Comparison of ENCODE assay signal across 10 cellular contexts in the genomic region with DNA sequence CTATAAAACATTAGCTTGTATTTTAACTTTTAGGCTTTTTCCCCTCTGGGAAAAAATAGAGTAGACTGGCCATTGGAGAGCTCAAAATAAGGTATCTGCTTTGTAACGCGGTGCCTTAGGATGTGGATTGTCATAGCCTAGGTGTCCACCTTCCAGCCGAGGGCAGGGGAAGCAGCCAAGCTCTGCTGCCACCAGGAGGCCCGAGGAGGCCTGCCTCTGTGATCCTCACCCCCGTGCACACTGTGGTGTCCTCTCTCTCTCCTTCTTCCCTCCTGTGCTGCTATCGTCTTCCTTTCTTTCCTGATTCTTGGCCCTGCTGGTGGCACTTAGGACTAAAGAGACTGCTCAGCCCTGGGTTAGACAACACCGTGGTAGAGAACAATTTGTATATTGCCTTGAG. TPM values are rescaled to one million over a fixed set of nuclear protein-coding genes. Genes with fewer than 3 reads are reported as not detected.
DNase-seq lines count a peak whose midpoint lies in the region; ATAC-seq, FAIRE-seq and TF ChIP-seq lines count a peak whose summit lies in the region.
"Had no signal": no experiment of that assay in that cellular context is flagged by ENCODE, and none has a peak within 500 bp of the region (broad histone marks: within the 10 kb centered on the region; RNA-seq: fewer than 3 reads in every experiment).

No MANE protein-coding gene starts in this region.

- H3K79me2 ChIP-seq in astrocyte (ENCODE audit: insufficient read depth, low read length) = peaks cover 97% of the 10 kb centered on the region

- ATAC-seq in activated T-cell treated with anti-CD3 and anti-CD28 coated beads, Interleukin-2, amount 50 U/mL, for 72 hours (replicated peaks in 1 of 2) = no peak
- peak; percentile 23 to 32 for ATAC-seq in left cardiac atrium

- no peak overlapping the region for H2AFZ ChIP-seq in astrocyte (ENCODE audit: low read depth, low read length)

- H3K9ac ChIP-seq in astrocyte (ENCODE audit: low read length) = no peak overlapping the region

- 72 to 82% methylated on average over 7 of the region's 7 CpGs for WGBS in sigmoid colon, 2 donors

- TF ChIP-seq POLR2A in sigmoid colon (IDR thresholded peaks at IDR 0.05) = no peak

- H3K9me3 ChIP-seq in astrocyte (ENCODE audit: insufficient read depth, low read depth, low read length) (no peaks in the 10 kb centered on the region), sigmoid colon (no peaks in the 10 kb centered on the region)
- H3K9me3 ChIP-seq: ascending aorta had no signal

- H3K27ac ChIP-seq in astrocyte (ENCODE audit: low read depth, low read length) = no peak overlapping the region
- H3K27ac ChIP-seq in sigmoid colon = no peak overlapping the region
- H3K27ac ChIP-seq: ascending aorta had no signal

- H3K27me3 ChIP-seq in astrocyte (ENCODE audit: insufficient read depth, low read length) (no peaks in the 10 kb centered on the region), sigmoid colon (no peaks in the 10 kb centered on the region)
- H3K27me3 ChIP-seq: ascending aorta had no signal

- no peak for DNase-seq in activated T-cell treated with anti-CD3 and anti-CD28 coated beads, Interleukin-2, amount 50 U/mL, for 72 hours
- DNase-seq in activated T-cell treated with anti-CD3 and anti-CD28 coated beads for 4 hours (no peak), astrocyte (ENCODE audit: low read depth) (no peak), left cardiac atrium (no peak), sigmoid colon (peak; percentile 59), H4 (ENCODE audit: low spot score) (no peak), HPDE6-E6E7 (ENCODE audit: extremely low spot score) (no peak), DMS79 treated with DMSO at 0.1 percent for 48 hours (lab: John Stamatoyannopoulos, UW) (no peak)
- DNase-seq: stimulated activated CD8-positive, alpha-beta memory T cell treated with anti-CD3 and anti-CD28 coated beads, Interleukin-4, amount 100 ng/mL, for 48 hours had no signal

- H3K27ac Mint-ChIP-seq in activated T-cell treated with anti-CD3 and anti-CD28 coated beads, Interleukin-2, amount 50 U/mL, for 72 hours = peak overlapping the region; percentile 25
- H3K27ac Mint-ChIP-seq in astrocyte (ENCODE audit: unreplicated experiment) = peak overlapping the region; percentile 19

- peaks cover 45% of the 10 kb centered on the region for H3K4me1 ChIP-seq in astrocyte (ENCODE audit: insufficient read depth, low read length)
- peaks cover 0 to 96% (median 90%) of the 10 kb centered on the region in 4 donors for H3K4me1 ChIP-seq in sigmoid colon

- H4K20me1 ChIP-seq in astrocyte (ENCODE audit: insufficient read depth, low read length) = peaks cover 100% of the 10 kb centered on the region

- intact Hi-C loops in left cardiac atrium (cut with DNase I) = loop anchor here in 1 of 2 donors (10.0 kb wide), 1 partner anchor 101 kb away; no protein-coding TSS in a partner anchor
- intact Hi-C loops in sigmoid colon (cut with DNase I) = no loop called here

- H3K4me3 Mint-ChIP-seq in activated T-cell treated with anti-CD3 and anti-CD28 coated beads, Interleukin-2, amount 50 U/mL, for 72 hours = peak overlapping the region in 1 of 2 donors; percentile 2
- H3K4me3 Mint-ChIP-seq in astrocyte (ENCODE audit: unreplicated experiment) = no peak overlapping the region

- H3K4me1 Mint-ChIP-seq in activated T-cell treated with anti-CD3 and anti-CD28 coated beads, Interleukin-2, amount 50 U/mL, for 72 hours (ENCODE audit: low read depth) = peaks cover 92% of the 10 kb centered on the region
- peaks cover 65% of the 10 kb centered on the region for H3K4me1 Mint-ChIP-seq in astrocyte (ENCODE audit: low read depth, unreplicated experiment)

- H3K4me2 ChIP-seq in astrocyte (ENCODE audit: low read length) = no peak overlapping the region

- H3K4me3 ChIP-seq in astrocyte (ENCODE audit: insufficient read depth, low read depth, low read length) (no peak overlapping the region), sigmoid colon (no peak overlapping the region)
- H3K4me3 ChIP-seq: ascending aorta had no signal

- no peak for FAIRE-seq in astrocyte (lab: Jason Lieb, UNC)

- no peaks in the 10 kb centered on the region for H3K27me3 Mint-ChIP-seq in activated T-cell treated with anti-CD3 and anti-CD28 coated beads, Interleukin-2, amount 50 U/mL, for 72 hours (ENCODE audit: low read depth)
- no peaks in the 10 kb centered on the region for H3K27me3 Mint-ChIP-seq in astrocyte (ENCODE audit: low read depth, unreplicated experiment)

- TF ChIP-seq CTCF in astrocyte (IDR thresholded peaks at IDR 0.05; ENCODE audit: insufficient read depth, low read depth, low read length) = no peak
- no peak for TF ChIP-seq CTCF in sigmoid colon (IDR thresholded peaks at IDR 0.05)

- peaks cover 18% of the 10 kb centered on the region for H3K36me3 ChIP-seq in astrocyte (ENCODE audit: insufficient read depth, low read length)
- peaks cover 0 to 32% (median 4%) of the 10 kb centered on the region in 4 donors for H3K36me3 ChIP-seq in sigmoid colon

- peaks cover 5 to 32% of the 10 kb centered on the region in 2 donors for H3K36me3 Mint-ChIP-seq in activated T-cell treated with anti-CD3 and anti-CD28 coated beads, Interleukin-2, amount 50 U/mL, for 72 hours (ENCODE audit: insufficient read depth in 2 of 2)
- H3K36me3 Mint-ChIP-seq in astrocyte (ENCODE audit: low read depth, unreplicated experiment) = peaks cover 10% of the 10 kb centered on the region

- no peak for TF ChIP-seq EP300 in sigmoid colon (IDR thresholded peaks at IDR 0.05)

- H3K9me3 Mint-ChIP-seq in activated T-cell treated with anti-CD3 and anti-CD28 coated beads, Interleukin-2, amount 50 U/mL, for 72 hours = no peaks in the 10 kb centered on the region
- H3K9me3 Mint-ChIP-seq in astrocyte (ENCODE audit: unreplicated experiment) = no peaks in the 10 kb centered on the region

RNA-seq across cellular contexts. Expression of a gene that starts 11.3 kb away (rescaled TPM):
- total RNA-seq in activated T-cell treated with anti-CD3 and anti-CD28 coated beads, Interleukin-2, amount 50 U/mL, for 72 hours = 100 to 1,000 TPM; 168 to 183 TPM
- total RNA-seq in astrocyte = 137 and 172 TPM in 2 replicates
- total RNA-seq in left cardiac atrium = 100 to 1,000 TPM; 102 to 126 TPM
- 100 to 1,000 TPM in 1 of 4 donors, 10 to 100 TPM in 3; 62.8 to 100 (median 76.1) TPM for total RNA-seq in sigmoid colon
- polyA plus RNA-seq in sigmoid colon = 100 to 1,000 TPM in 1 of 3 donors, 10 to 100 TPM in 2; 80.5 to 224 (median 83.9) TPM
- total RNA-seq in H4 (2014; rRNA removed; shearing (Covaris generic)) = 60.8 and 75.1 TPM in 2 replicates

RNA-seq across cellular contexts. Expression of a gene that starts 43.0 kb away (rescaled TPM):
- total RNA-seq in activated T-cell treated with anti-CD3 and anti-CD28 coated beads, Interleukin-2, amount 50 U/mL, for 72 hours = 10 to 100 TPM; 12.1 to 13.0 TPM
- total RNA-seq in astrocyte = 29.0 and 30.9 TPM in 2 replicates
- total RNA-seq in left cardiac atrium = 10 to 100 TPM; 81.1 to 87.8 TPM
- 100 to 1,000 TPM; 283 to 383 (median 303) TPM for total RNA-seq in sigmoid colon
- 10 to 100 TPM; 25.8 to 46.2 (median 42.1) TPM for polyA plus RNA-seq in sigmoid colon
- total RNA-seq in H4 (2014; rRNA removed; shearing (Covaris generic)) = 28.0 and 30.6 TPM in 2 replicates

RNA-seq across cellular contexts. Expression of a gene that starts 46.4 kb away (rescaled TPM):
- total RNA-seq in activated T-cell treated with anti-CD3 and anti-CD28 coated beads, Interleukin-2, amount 50 U/mL, for 72 hours = 1 to 10 TPM; 1.3 to 1.9 TPM
- total RNA-seq in astrocyte (0.25 and 0.36 TPM in 2 replicates), left cardiac atrium (1 to 10 TPM; 1.0 to 1.4 TPM), sigmoid colon (1 to 10 TPM in 1 of 4 donors, under 1 TPM in 2, not detected in 1; 0.16 to 1.1 (median 0.36) TPM)
- 1 to 10 TPM in 1 of 3 donors, under 1 TPM in 2; 0.60 to 1.5 (median 0.69) TPM for polyA plus RNA-seq in sigmoid colon
- total RNA-seq in H4 (2014; rRNA removed; shearing (Covaris generic)) = not detected in 2 replicates
- total RNA-seq: ascending aorta had no signal

RNA-seq across cellular contexts. Expression of a gene that starts 57.9 kb away (rescaled TPM):
- total RNA-seq in activated T-cell treated with anti-CD3 and anti-CD28 coated beads, Interleukin-2, amount 50 U/mL, for 72 hours = 10 to 100 TPM; 25.7 to 29.9 TPM
- 15.8 and 17.2 TPM in 2 replicates for total RNA-seq in astrocyte
- total RNA-seq in left cardiac atrium = 10 to 100 TPM; 13.6 to 16.6 TPM
- 10 to 100 TPM in 2 of 4 donors, 1 to 10 TPM in 2; 3.6 to 18.9 (median 10.9) TPM for total RNA-seq in sigmoid colon
- polyA plus RNA-seq in sigmoid colon = 10 to 100 TPM; 17.1 to 31.0 (median 24.0) TPM
- 7.0 and 9.3 TPM in 2 replicates for total RNA-seq in H4 (2014; rRNA removed; shearing (Covaris generic))

Comparison
In these comparisons a context has a peak if more than half of its experiments do, and no peak if none do; other contexts are left out.
1. ATAC-seq: peak in left cardiac atrium (2 of 2); none in activated T-cell treated with anti-CD3 and anti-CD28 coated beads, Interleukin-2, amount 50 U/mL, for 72 hours (0 of 2).